ENCODE assay signal across 1 cellular context in the genomic region with DNA sequence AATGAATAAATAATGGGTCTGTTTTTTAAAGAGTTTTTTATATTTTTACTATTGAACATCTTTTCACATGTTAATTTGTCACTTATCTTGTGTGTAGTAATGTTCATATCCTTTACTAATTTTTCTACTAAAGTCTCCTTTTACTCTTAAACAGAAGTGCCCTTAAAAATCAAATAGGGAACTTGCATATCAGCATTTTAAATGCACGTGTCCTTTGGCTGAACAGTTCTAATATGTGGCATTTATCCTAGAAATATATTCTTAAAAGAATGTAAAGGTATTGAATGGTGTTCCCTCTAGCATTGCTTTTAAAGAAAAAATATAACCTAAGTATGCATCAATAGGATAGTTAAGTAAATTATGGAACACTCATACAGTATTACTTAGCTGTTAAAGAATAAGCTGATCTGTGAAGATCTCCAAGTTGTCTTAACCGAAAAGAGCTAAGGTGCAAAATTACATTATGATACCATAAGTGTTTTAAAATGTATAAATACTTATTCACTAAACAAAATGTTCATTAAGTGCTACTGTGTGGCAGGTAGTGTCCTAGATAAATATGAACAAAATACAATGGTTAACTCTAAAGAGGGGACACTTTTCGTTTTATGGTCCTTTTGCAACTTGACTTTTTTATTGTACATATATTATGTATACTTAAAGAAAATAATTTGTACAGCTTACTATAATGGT.
TF ChIP-seq lines count a peak whose summit lies in the region.

No MANE protein-coding gene starts in this region.

TF ChIP-seq in GM12878, 131 proteins besides CTCF, POLR2A, EP300 and RAD21:
- TF ChIP-seq NBN (IDR thresholded peaks at IDR 0.05) (no peak), WRNIP1 (IDR thresholded peaks at IDR 0.05; ENCODE audit: borderline replicate concordance, low read depth, low read length) (no peak), ZBED1 (IDR thresholded peaks at IDR 0.05; ENCODE audit: borderline replicate concordance) (no peak), SREBF2 (IDR thresholded peaks at IDR 0.05; ENCODE audit: low read length) (no peak), KDM1A (IDR thresholded peaks at IDR 0.05; ENCODE audit: borderline replicate concordance) (no peak), CREB1 (IDR thresholded peaks at IDR 0.05; ENCODE audit: low read depth) (no peak), NR2C2 (IDR thresholded peaks at IDR 0.05; ENCODE audit: borderline replicate concordance, control insufficient read depth, insufficient read length, low read depth) (no peak), ZNF24 (IDR thresholded peaks at IDR 0.05) (no peak), NR2F1 (conservative IDR thresholded peaks at IDR 0.05) (no peak), NFIC (IDR thresholded peaks at IDR 0.05; ENCODE audit: low read depth, low read length) (no peak), PAX5 (IDR thresholded peaks at IDR 0.05; ENCODE audit: borderline replicate concordance, low read depth, low read length) (no peak), TCF7 (IDR thresholded peaks at IDR 0.05; ENCODE audit: borderline replicate concordance) (no peak)
- TF ChIP-seq, protein P1, sequence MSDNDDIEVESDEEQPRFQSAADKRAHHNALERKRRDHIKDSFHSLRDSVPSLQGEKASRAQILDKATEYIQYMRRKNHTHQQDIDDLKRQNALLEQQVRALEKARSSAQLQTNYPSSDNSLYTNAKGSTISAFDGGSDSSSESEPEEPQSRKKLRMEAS (IDR thresholded peaks at IDR 0.05; ENCODE audit: low read depth, low read length) = no peak
